Comparison of ENCODE assay signal across 17 cellular contexts in the genomic region with DNA sequence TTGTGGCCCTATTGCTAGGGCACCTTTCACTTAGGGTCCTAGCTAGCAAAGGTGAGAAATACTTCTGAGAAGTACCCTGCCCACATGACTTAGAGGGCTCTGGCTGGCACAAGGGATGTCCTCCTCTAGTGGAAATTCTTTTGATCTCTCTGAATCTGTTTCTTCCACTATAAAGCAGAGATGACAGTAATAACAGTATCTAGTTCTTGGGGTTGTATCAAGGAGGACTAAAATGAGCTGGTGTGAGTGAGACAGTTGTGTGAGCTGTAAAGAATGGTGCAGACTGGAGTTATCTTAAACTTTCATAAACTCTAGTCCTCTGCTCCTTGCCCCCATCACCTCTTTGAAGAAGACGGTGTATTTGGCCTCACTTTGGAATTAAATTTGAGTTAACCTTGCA.
DNase-seq lines count a peak whose midpoint lies in the region; ATAC-seq and TF ChIP-seq lines count a peak whose summit lies in the region.
"Had no signal": no experiment of that assay in that cellular context is flagged by ENCODE, and none has a peak within 500 bp of the region (broad histone marks: within the 10 kb centered on the region; RNA-seq: fewer than 3 reads in every experiment).

No MANE protein-coding gene starts in this region.

- H3K18ac ChIP-seq in mesenchymal stem cell (ENCODE audit: low read depth in 1 of 2, low read length in 2 of 2) = no peak overlapping the region

- no peak overlapping the region for H3K27ac Mint-ChIP-seq in activated CD4-positive, alpha-beta T cell treated with anti-CD3 and anti-CD28 coated beads for 36 hours
- H3K27ac Mint-ChIP-seq: B cell; CD4-positive, alpha-beta T cell; CD8-positive, alpha-beta T cell had no signal

- H3K4me1 ChIP-seq in mesenchymal stem cell (ENCODE audit: control insufficient read depth, insufficient read depth, low read depth, low read length) (no peaks in the 10 kb centered on the region), left ventricle myocardium inferior (no peaks in the 10 kb centered on the region)
- H3K4me1 ChIP-seq: A549; BLaER1 treated with 17β-estradiol and CSF1 and Interleukin-3, amounts not matched to agents 10 nM and 100 nM; Caco-2 had no signal

- intact Hi-C loops in activated CD4-positive, alpha-beta T cell treated with anti-CD3 and anti-CD28 coated beads for 36 hours (cut with DNase I, micrococcal nuclease) = no loop called here
- intact Hi-C loops in left ventricle myocardium inferior (cut with micrococcal nuclease) = no loop called here

- H3K27ac ChIP-seq in mesenchymal stem cell (ENCODE audit: low read length, poor library complexity, severe bottlenecking) = no peak overlapping the region
- H3K27ac ChIP-seq in left ventricle myocardium inferior (replicated peaks) = no peak overlapping the region
- H3K27ac ChIP-seq: 22Rv1; A549; BLaER1 treated with 17β-estradiol and CSF1 and Interleukin-3, amounts not matched to agents 10 nM and 100 nM; C4-2B had no signal

- CTCF ChIA-PET in activated CD4-positive, alpha-beta T cell treated with anti-CD3 and anti-CD28 coated beads for 36 hours (lab: Charles Lee) = no interaction called here

- H3K36me3 ChIP-seq in mesenchymal stem cell (ENCODE audit: control insufficient read depth in 1 of 2, insufficient read depth in 2 of 2, low read depth in 1 of 2, low read length in 2 of 2) = no peaks in the 10 kb centered on the region
- H3K36me3 ChIP-seq in left ventricle myocardium inferior = no peaks in the 10 kb centered on the region
- H3K36me3 ChIP-seq: BLaER1 treated with 17β-estradiol and CSF1 and Interleukin-3, amounts not matched to agents 10 nM and 100 nM had no signal

- no peak overlapping the region for H2AK5ac ChIP-seq in mesenchymal stem cell (ENCODE audit: low read length, severe bottlenecking)

- H3K4me2 ChIP-seq in mesenchymal stem cell (ENCODE audit: low read length, poor library complexity, severe bottlenecking) = no peak overlapping the region
- H3K4me2 ChIP-seq: A549; BLaER1 treated with 17β-estradiol and CSF1 and Interleukin-3, amounts not matched to agents 10 nM and 100 nM had no signal

- no peak overlapping the region for H2BK120ac ChIP-seq in mesenchymal stem cell (ENCODE audit: low read depth, low read length)

- peaks cover 6 to 10% of the 10 kb centered on the region in 2 experiments for H3K27me3 ChIP-seq in mesenchymal stem cell (ENCODE audit: control insufficient read depth in 1 of 2, insufficient read depth in 1 of 2, low read length in 2 of 2)
- peaks cover 6% of the 10 kb centered on the region for H3K27me3 ChIP-seq in left ventricle myocardium inferior (ENCODE audit: low read depth)
- H3K27me3 ChIP-seq: BLaER1 treated with 17β-estradiol and CSF1 and Interleukin-3, amounts not matched to agents 10 nM and 100 nM had no signal

- POLR2A ChIA-PET in activated CD4-positive, alpha-beta T cell treated with anti-CD3 and anti-CD28 coated beads for 36 hours (lab: Charles Lee) = no interaction called here

- no peaks in the 10 kb centered on the region for H3K27me3 Mint-ChIP-seq in activated CD4-positive, alpha-beta T cell treated with anti-CD3 and anti-CD28 coated beads for 36 hours
- H3K27me3 Mint-ChIP-seq: CD4-positive, alpha-beta T cell had no signal

- 100% methylated on average over 1 of the region's 1 CpG for WGBS in mesenchymal stem cell

- no peak overlapping the region for H3K4me3 ChIP-seq in mesenchymal stem cell (ENCODE audit: insufficient read depth in 1 of 2, low read depth in 1 of 2, low read length in 2 of 2)
- H3K4me3 ChIP-seq in left ventricle myocardium inferior = no peak overlapping the region
- H3K4me3 ChIP-seq: A549; BLaER1 treated with 17β-estradiol and CSF1 and Interleukin-3, amounts not matched to agents 10 nM and 100 nM had no signal

- H3K79me1 ChIP-seq in mesenchymal stem cell (replicated peaks; ENCODE audit: low read length, poor library complexity, severe bottlenecking) = no peaks in the 10 kb centered on the region

- H2AFZ ChIP-seq in mesenchymal stem cell (ENCODE audit: low read depth, low read length) = no peak overlapping the region

- H3K9me3 Mint-ChIP-seq in activated CD4-positive, alpha-beta T cell treated with anti-CD3 and anti-CD28 coated beads for 36 hours (ENCODE audit: low read depth) = peaks cover 6% of the 10 kb centered on the region

- H4K8ac ChIP-seq in mesenchymal stem cell (ENCODE audit: low read length) = peak overlapping the region; percentile 50

- peaks cover 10% of the 10 kb centered on the region for H3K4me1 Mint-ChIP-seq in activated CD4-positive, alpha-beta T cell treated with anti-CD3 and anti-CD28 coated beads for 36 hours
- H3K4me1 Mint-ChIP-seq: B cell had no signal

- no peak overlapping the region for H3K14ac ChIP-seq in mesenchymal stem cell (ENCODE audit: low read length in 2 of 2)

- no peak overlapping the region for H3K9ac ChIP-seq in mesenchymal stem cell (ENCODE audit: low read length)
- H3K9ac ChIP-seq: BLaER1 treated with 17β-estradiol and CSF1 and Interleukin-3, amounts not matched to agents 10 nM and 100 nM had no signal

- H3K23ac ChIP-seq in mesenchymal stem cell (ENCODE audit: low read length in 2 of 2) = no peak overlapping the region

- H3K9me3 ChIP-seq in mesenchymal stem cell (ENCODE audit: control insufficient read depth, low read length) = peaks cover 14% of the 10 kb centered on the region
- H3K9me3 ChIP-seq in left ventricle myocardium inferior (replicated peaks) = peaks cover 23% of the 10 kb centered on the region
- H3K9me3 ChIP-seq: A549, Caco-2 had no signal

- H3K4me3 Mint-ChIP-seq in activated CD4-positive, alpha-beta T cell treated with anti-CD3 and anti-CD28 coated beads for 36 hours = no peak overlapping the region
- H3K4me3 Mint-ChIP-seq: B cell; CD4-positive, alpha-beta T cell; CD8-positive, alpha-beta T cell had no signal

- no peak overlapping the region for H2BK12ac ChIP-seq in mesenchymal stem cell (ENCODE audit: low read length in 2 of 2)

- peak; percentile 49 for ATAC-seq in activated CD4-positive, alpha-beta T cell treated with anti-CD3 and anti-CD28 coated beads for 36 hours
- ATAC-seq in GM21381 (IDR thresholded peaks at IDR 0.05; ENCODE audit: unreplicated experiment) = no peak
- ATAC-seq: A549; CD8-positive, alpha-beta T cell had no signal

- TF ChIP-seq CTCF in left ventricle myocardium inferior (IDR thresholded peaks at IDR 0.05; ENCODE audit: borderline replicate concordance) = no peak

- DNase-seq in activated CD4-positive, alpha-beta T cell treated with anti-CD3 and anti-CD28 coated beads for 36 hours = no peak
- no peak for DNase-seq in activated CD4-positive, alpha-beta T cell treated with anti-CD3 and anti-CD28 coated beads, Interleukin-2, amount 50 U/mL, for 1 hour
- DNase-seq in mesenchymal stem cell (no peak), left ventricle myocardium inferior (no peak)
- DNase-seq: AML-193; Caco-2; Calu3; CD4-positive, alpha-beta T cell; CD8-positive, alpha-beta T cell; DMS79 treated with DMSO at 0.1 percent for 48 hours; GF-D8 had no signal

- H2BK5ac ChIP-seq in mesenchymal stem cell (ENCODE audit: low read depth, low read length, poor library complexity, severe bottlenecking) = no peak overlapping the region

- H3K4ac ChIP-seq in mesenchymal stem cell (ENCODE audit: low read depth in 1 of 2, low read length in 2 of 2) = no peak overlapping the region

- H3K36me3 Mint-ChIP-seq in activated CD4-positive, alpha-beta T cell treated with anti-CD3 and anti-CD28 coated beads for 36 hours (ENCODE audit: low read depth) = no peaks in the 10 kb centered on the region
- H3K36me3 Mint-ChIP-seq: CD8-positive, alpha-beta T cell had no signal

- H4K91ac ChIP-seq in mesenchymal stem cell (ENCODE audit: low read length) = no peak overlapping the region

- no peak overlapping the region for H2BK15ac ChIP-seq in mesenchymal stem cell (ENCODE audit: low read depth, poor library complexity, severe bottlenecking)
